8 cellular contexts compared by ENCODE assay signal in the genomic region with DNA sequence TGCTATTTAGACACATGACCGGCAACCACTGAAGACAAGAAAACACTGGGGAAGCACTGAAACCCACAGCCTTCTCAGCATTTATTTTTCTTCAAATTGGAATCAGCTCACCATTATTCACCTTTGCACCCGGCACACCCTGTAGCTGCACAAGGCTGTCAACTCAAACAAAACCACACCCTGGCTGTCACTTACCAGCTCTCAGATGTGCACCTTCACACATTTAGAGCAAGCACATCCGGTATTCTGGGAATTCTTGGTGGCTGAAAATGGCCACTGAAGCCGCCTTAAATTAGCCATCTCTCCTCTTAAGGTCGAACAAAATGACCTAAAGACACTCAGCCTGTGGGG. TPM values are rescaled to one million over a fixed set of nuclear protein-coding genes. Genes with fewer than 3 reads are reported as not detected.
DNase-seq lines count a peak whose midpoint lies in the region; ATAC-seq lines count a peak whose summit lies in the region.

No MANE protein-coding gene starts in this region.

- no peaks in the 10 kb centered on the region for H3K9me3 Mint-ChIP-seq in CD4-positive, CD25-positive, alpha-beta regulatory T cell
- H3K9me3 Mint-ChIP-seq in stimulated activated effector memory CD8-positive, alpha-beta T cell treated with anti-CD3 and anti-CD28 coated beads, Interleukin-12 subunit alpha, Interleukin-12 subunit beta, amount 100 ng/mL, for 72 hours, result no peaks in the 10 kb centered on the region

- peaks cover 9 to 86% (median 59%) of the 10 kb centered on the region in 4 donors for H3K4me1 Mint-ChIP-seq in CD4-positive, CD25-positive, alpha-beta regulatory T cell
- H3K4me1 Mint-ChIP-seq in stimulated activated effector memory CD8-positive, alpha-beta T cell treated with anti-CD3 and anti-CD28 coated beads, Interleukin-12 subunit alpha, Interleukin-12 subunit beta, amount 100 ng/mL, for 72 hours, result peaks cover 88% of the 10 kb centered on the region

- peak overlapping the region; percentile 93 for H3K27ac ChIP-seq in CD4-positive, CD25-positive, alpha-beta regulatory T cell (ENCODE audit: insufficient read depth, low read length, poor library complexity, severe bottlenecking)
- H3K27ac ChIP-seq in HUES64 (ENCODE audit: low read depth, low read length), result peak overlapping the region; percentile 84

- peak; percentile 66 to 68 for ATAC-seq in CD4-positive, CD25-positive, alpha-beta regulatory T cell (ENCODE audit: low read depth in 2 of 2)
- peak; percentile 21 for ATAC-seq in GM19467 (IDR thresholded peaks at IDR 0.05; ENCODE audit: unreplicated experiment)
- ATAC-seq in left colon, result peak; percentile 71
- ATAC-seq in stimulated activated effector memory CD8-positive, alpha-beta T cell treated with anti-CD3 and anti-CD28 coated beads, Interleukin-12 subunit alpha, Interleukin-12 subunit beta, amount 100 ng/mL, for 72 hours, result peak; percentile 74

- H3K9me3 ChIP-seq in CD4-positive, CD25-positive, alpha-beta regulatory T cell (ENCODE audit: control insufficient read depth in 2 of 2, low read length in 2 of 2), result no peaks in the 10 kb centered on the region
- no peaks in the 10 kb centered on the region for H3K9me3 ChIP-seq in HUES64 (ENCODE audit: insufficient read depth, low read depth, low read length)

- H3K9ac ChIP-seq in HUES64 (ENCODE audit: low read depth, low read length), result peak overlapping the region; percentile 68

- peak; percentile 37 to 95 (median 80) for DNase-seq in CD4-positive, CD25-positive, alpha-beta regulatory T cell
- peak; percentile 67 for DNase-seq in activated naive CD4-positive, alpha-beta T cell treated with Interleukin-2 at 50 U/mL for 16 hours
- DNase-seq in left colon, result peak; percentile 78 to 86
- no peak for DNase-seq in stimulated activated effector memory CD8-positive, alpha-beta T cell treated with anti-CD3 and anti-CD28 coated beads, Interleukin-12 subunit alpha, Interleukin-12 subunit beta, amount 100 ng/mL, for 72 hours (ENCODE audit: low spot score in 2 of 2)
- DNase-seq in NCI-H1694 (lab: John Stamatoyannopoulos, UW), result no peak
- no peak for DNase-seq in D341Med (ENCODE audit: low spot score)

- H3K27me3 Mint-ChIP-seq in CD4-positive, CD25-positive, alpha-beta regulatory T cell, result peaks cover 12% of the 10 kb centered on the region

- peak overlapping the region; percentile 98 to 99 (median 98) for H3K27ac Mint-ChIP-seq in CD4-positive, CD25-positive, alpha-beta regulatory T cell
- peak overlapping the region; percentile 94 for H3K27ac Mint-ChIP-seq in stimulated activated effector memory CD8-positive, alpha-beta T cell treated with anti-CD3 and anti-CD28 coated beads, Interleukin-12 subunit alpha, Interleukin-12 subunit beta, amount 100 ng/mL, for 72 hours

- WGBS in HUES64, result 45% methylated on average over 5 of the region's 5 CpGs

- intact Hi-C loops in left colon (cut with DNase I, micrococcal nuclease), result no loop called here

- H3K36me3 ChIP-seq in CD4-positive, CD25-positive, alpha-beta regulatory T cell (ENCODE audit: control insufficient read depth, insufficient read depth, low read length), result no peaks in the 10 kb centered on the region
- no peaks in the 10 kb centered on the region for H3K36me3 ChIP-seq in HUES64 (ENCODE audit: insufficient read depth, low read length)

- peak overlapping the region; percentile 79 for H3K4me3 ChIP-seq in CD4-positive, CD25-positive, alpha-beta regulatory T cell (ENCODE audit: low read depth, low read length)
- peak overlapping the region; percentile 44 for H3K4me3 ChIP-seq in HUES64 (ENCODE audit: low read length)

- peak overlapping the region; percentile 83 to 88 (median 87) for H3K4me3 Mint-ChIP-seq in CD4-positive, CD25-positive, alpha-beta regulatory T cell
- peak overlapping the region; percentile 73 for H3K4me3 Mint-ChIP-seq in stimulated activated effector memory CD8-positive, alpha-beta T cell treated with anti-CD3 and anti-CD28 coated beads, Interleukin-12 subunit alpha, Interleukin-12 subunit beta, amount 100 ng/mL, for 72 hours

- H3K4me1 ChIP-seq in CD4-positive, CD25-positive, alpha-beta regulatory T cell (ENCODE audit: control insufficient read depth, insufficient read depth, low read length, poor library complexity, severe bottlenecking), result peaks cover 83% of the 10 kb centered on the region
- peaks cover 20% of the 10 kb centered on the region for H3K4me1 ChIP-seq in HUES64 (ENCODE audit: insufficient read depth, low read length)

- no peaks in the 10 kb centered on the region for H3K36me3 Mint-ChIP-seq in CD4-positive, CD25-positive, alpha-beta regulatory T cell
- H3K36me3 Mint-ChIP-seq in stimulated activated effector memory CD8-positive, alpha-beta T cell treated with anti-CD3 and anti-CD28 coated beads, Interleukin-12 subunit alpha, Interleukin-12 subunit beta, amount 100 ng/mL, for 72 hours, result peaks cover 23% of the 10 kb centered on the region

- no peaks in the 10 kb centered on the region for H3K27me3 ChIP-seq in CD4-positive, CD25-positive, alpha-beta regulatory T cell (ENCODE audit: control insufficient read depth, insufficient read depth, low read length)
- H3K27me3 ChIP-seq in HUES64 (ENCODE audit: insufficient read depth, low read length), result peaks cover 50% of the 10 kb centered on the region

RNA-seq across cellular contexts. Expression of a gene that starts 5.9 kb away (rescaled TPM):
- 86.4 TPM for total RNA-seq in CD4-positive, CD25-positive, alpha-beta regulatory T cell
- 10 to 100 TPM in 2 of 4 donors, 1 to 10 TPM in 2; 8.5 to 26.0 (median 13.4) TPM for polyA plus RNA-seq in CD4-positive, CD25-positive, alpha-beta regulatory T cell
- polyA plus RNA-seq in HUES64 (2013, experiment 1 of 2), result 0.50 TPM
- polyA plus RNA-seq in HUES64 (2013, experiment 2 of 2), result 0.44 TPM
- 10 to 100 TPM; 31.9 to 48.7 TPM for total RNA-seq in left colon

RNA-seq across cellular contexts. Expression of a gene that starts 6.2 kb away (rescaled TPM):
- total RNA-seq in CD4-positive, CD25-positive, alpha-beta regulatory T cell, result 0.20 TPM
- not detected for polyA plus RNA-seq in CD4-positive, CD25-positive, alpha-beta regulatory T cell
- polyA plus RNA-seq in HUES64 (2013, experiment 1 of 2), result not detected
- not detected for polyA plus RNA-seq in HUES64 (2013, experiment 2 of 2)
- under 1 TPM; 0.46 to 0.73 TPM for total RNA-seq in left colon

RNA-seq across cellular contexts. Expression of a gene that starts 56.4 kb away (rescaled TPM):
- total RNA-seq in CD4-positive, CD25-positive, alpha-beta regulatory T cell, result 111 TPM
- polyA plus RNA-seq in CD4-positive, CD25-positive, alpha-beta regulatory T cell, result 10 to 100 TPM; 72.0 to 94.4 (median 83.0) TPM
- polyA plus RNA-seq in HUES64 (2013, experiment 1 of 2), result 61.2 TPM
- polyA plus RNA-seq in HUES64 (2013, experiment 2 of 2), result 65.6 TPM
- total RNA-seq in left colon, result 10 to 100 TPM; 45.6 to 47.4 TPM

Comparison
In these comparisons a context has a peak if more than half of its experiments do, and no peak if none do; other contexts are left out.
1. ATAC-seq: peak in every context shown above with its lines; median percentile 74 in stimulated activated effector memory CD8-positive, alpha-beta T cell treated with anti-CD3 and anti-CD28 coated beads, Interleukin-12 subunit alpha, Interleukin-12 subunit beta, amount 100 ng/mL, for 72 hours; 71 in left colon; 67 in CD4-positive, CD25-positive, alpha-beta regulatory T cell; 21 in GM19467.
2. DNase-seq: peak in CD4-positive, CD25-positive, alpha-beta regulatory T cell (3 of 3), activated naive CD4-positive, alpha-beta T cell treated with Interleukin-2 at 50 U/mL for 16 hours (single experiment) and left colon (2 of 2); none in stimulated activated effector memory CD8-positive, alpha-beta T cell treated with anti-CD3 and anti-CD28 coated beads, Interleukin-12 subunit alpha, Interleukin-12 subunit beta, amount 100 ng/mL, for 72 hours (0 of 2), NCI-H1694 (single experiment) and D341Med (single experiment).